Comparison of ENCODE assay signal across 11 cellular contexts in the genomic region with DNA sequence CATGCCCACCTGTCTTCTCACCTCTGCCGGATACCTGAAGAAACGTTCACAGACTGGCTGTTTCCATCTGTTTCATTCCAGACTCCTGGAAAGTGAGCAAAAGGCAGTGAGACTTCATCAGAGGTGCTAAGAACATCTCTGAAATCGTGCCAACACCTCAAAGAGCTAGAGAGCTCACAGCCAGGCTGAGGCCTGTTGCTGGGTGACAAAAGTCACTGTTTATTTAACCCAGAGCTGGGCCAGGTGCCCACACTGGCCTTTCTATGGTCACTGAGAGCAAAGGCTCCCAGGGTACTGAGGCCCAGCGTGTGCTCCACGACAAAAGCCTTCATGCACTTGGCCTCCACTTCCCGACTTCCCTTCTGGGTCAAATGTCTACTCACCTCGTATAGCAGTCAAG. TPM values are rescaled to one million over a fixed set of nuclear protein-coding genes. Genes with fewer than 3 reads are reported as not detected.
DNase-seq lines count a peak whose midpoint lies in the region; ATAC-seq and TF ChIP-seq lines count a peak whose summit lies in the region.
"Had no signal": no experiment of that assay in that cellular context is flagged by ENCODE, and none has a peak within 500 bp of the region (broad histone marks: within the 10 kb centered on the region; RNA-seq: fewer than 3 reads in every experiment).

No MANE protein-coding gene starts in this region.

- H3K4me3 ChIP-seq in MG63: no peak overlapping the region
- H3K4me3 ChIP-seq in skeletal muscle tissue (ENCODE audit: low read length in 3 of 3): no peak overlapping the region
- no peak overlapping the region for H3K4me3 ChIP-seq in GM23338

- no peaks in the 10 kb centered on the region for H3K79me2 ChIP-seq in GM23338 (replicated peaks; ENCODE audit: insufficient read depth)

- H3K9me3 ChIP-seq in MG63 (no peaks in the 10 kb centered on the region), skeletal muscle tissue (ENCODE audit: control insufficient read depth in 3 of 3, low read length in 3 of 3) (no peaks in the 10 kb centered on the region)

- no peaks in the 10 kb centered on the region for H3K9me3 Mint-ChIP-seq in GM23338

- no peaks in the 10 kb centered on the region for H3K36me3 ChIP-seq in MG63
- H3K36me3 ChIP-seq in skeletal muscle tissue (ENCODE audit: control insufficient read depth in 3 of 3, insufficient read depth in 3 of 3, low read length in 3 of 3): no peaks in the 10 kb centered on the region
- H3K36me3 ChIP-seq in GM23338 (ENCODE audit: insufficient read depth): no peaks in the 10 kb centered on the region
- H3K36me3 ChIP-seq: brain microvascular endothelial cell had no signal

- no peak overlapping the region for H3K27ac Mint-ChIP-seq in GM23338

- H3K9me2 ChIP-seq in GM23338 (ENCODE audit: insufficient read depth): no peaks in the 10 kb centered on the region

- H4K20me1 ChIP-seq in GM23338 (replicated peaks; ENCODE audit: insufficient read depth): peaks cover 2% of the 10 kb centered on the region; the same call in 1 of the 2 replicates

- H3K4me1 ChIP-seq in skeletal muscle tissue (ENCODE audit: control insufficient read depth in 3 of 3, insufficient read depth in 3 of 3, low read length in 3 of 3) (peaks cover 15 to 28% (median 21%) of the 10 kb centered on the region in 3 donors), GM23338 (ENCODE audit: insufficient read depth) (peaks cover 16% of the 10 kb centered on the region)

- peaks cover 16% of the 10 kb centered on the region for H3K27me3 Mint-ChIP-seq in GM23338 (ENCODE audit: insufficient read depth, low read depth, poor library complexity)

- peak overlapping the region; percentile 54 for H3K27ac ChIP-seq in skeletal muscle tissue (ENCODE audit: low read depth, low read length)
- H3K27ac ChIP-seq in GM23338 (ENCODE audit: low read depth): no peak overlapping the region
- H3K27ac ChIP-seq: brain microvascular endothelial cell had no signal

- H3K4me3 Mint-ChIP-seq in GM23338: no peak overlapping the region

- H3K27me3 ChIP-seq in MG63: no peaks in the 10 kb centered on the region
- H3K27me3 ChIP-seq in skeletal muscle tissue (ENCODE audit: control insufficient read depth in 3 of 3, insufficient read depth in 3 of 3, low read length in 3 of 3): no peaks in the 10 kb centered on the region
- 0 out of 2 replicates have a peak, but pooled peaks cover 5% of the 10 kb centered on the region for H3K27me3 ChIP-seq in GM23338 (ENCODE audit: insufficient read depth)
- H3K27me3 ChIP-seq: brain microvascular endothelial cell had no signal

- H3K36me3 Mint-ChIP-seq in GM23338 (ENCODE audit: low read depth): no peaks in the 10 kb centered on the region

- no peak overlapping the region for H2AFZ ChIP-seq in GM23338

- no peak overlapping the region for H3K9ac ChIP-seq in skeletal muscle tissue (ENCODE audit: low read depth in 1 of 3, low read length in 3 of 3)

- peak; percentile 56 for DNase-seq in MG63
- DNase-seq in SHP77 (lab: John Stamatoyannopoulos, UW): peak; percentile 51 to 58
- peak; percentile 61 for DNase-seq in kidney tubule cell (ENCODE audit: low spot score)
- no peak for DNase-seq in GM23338 (ENCODE audit: low spot score)
- no peak for DNase-seq in SKM-1 treated with dmso at 0.1 percent for 144 hours (lab: John Stamatoyannopoulos, UW; ENCODE audit: unreplicated experiment)
- no peak for DNase-seq in COLO829 (ENCODE audit: low spot score)
- DNase-seq in activated naive CD4-positive, alpha-beta T cell treated with Interleukin-2 at 50 U/mL for 16 hours: no peak
- DNase-seq: activated T-cell treated with anti-CD3 and anti-CD28 coated beads, Interleukin-2, amount 50 U/mL, for 48 hours; NCI-H187 treated with DMSO at 0.1 percent for 48 hours had no signal

- ATAC-seq in GM23338: no peak

- peaks cover 7% of the 10 kb centered on the region for H3F3A ChIP-seq in GM23338 (replicated peaks; ENCODE audit: low read depth)

- H3K4me1 Mint-ChIP-seq in GM23338: peaks cover 21% of the 10 kb centered on the region; the same call in 2 of the 3 replicates

- H3K4me2 ChIP-seq in GM23338: no peak overlapping the region

- TF ChIP-seq CTCF in GM23338 (conservative IDR thresholded peaks at IDR 0.05; ENCODE audit: low read depth in 2 of 2): no peak

TF ChIP-seq in GM23338, 12 proteins besides CTCF, POLR2A, EP300 and RAD21:
- TF ChIP-seq, protein P1, sequence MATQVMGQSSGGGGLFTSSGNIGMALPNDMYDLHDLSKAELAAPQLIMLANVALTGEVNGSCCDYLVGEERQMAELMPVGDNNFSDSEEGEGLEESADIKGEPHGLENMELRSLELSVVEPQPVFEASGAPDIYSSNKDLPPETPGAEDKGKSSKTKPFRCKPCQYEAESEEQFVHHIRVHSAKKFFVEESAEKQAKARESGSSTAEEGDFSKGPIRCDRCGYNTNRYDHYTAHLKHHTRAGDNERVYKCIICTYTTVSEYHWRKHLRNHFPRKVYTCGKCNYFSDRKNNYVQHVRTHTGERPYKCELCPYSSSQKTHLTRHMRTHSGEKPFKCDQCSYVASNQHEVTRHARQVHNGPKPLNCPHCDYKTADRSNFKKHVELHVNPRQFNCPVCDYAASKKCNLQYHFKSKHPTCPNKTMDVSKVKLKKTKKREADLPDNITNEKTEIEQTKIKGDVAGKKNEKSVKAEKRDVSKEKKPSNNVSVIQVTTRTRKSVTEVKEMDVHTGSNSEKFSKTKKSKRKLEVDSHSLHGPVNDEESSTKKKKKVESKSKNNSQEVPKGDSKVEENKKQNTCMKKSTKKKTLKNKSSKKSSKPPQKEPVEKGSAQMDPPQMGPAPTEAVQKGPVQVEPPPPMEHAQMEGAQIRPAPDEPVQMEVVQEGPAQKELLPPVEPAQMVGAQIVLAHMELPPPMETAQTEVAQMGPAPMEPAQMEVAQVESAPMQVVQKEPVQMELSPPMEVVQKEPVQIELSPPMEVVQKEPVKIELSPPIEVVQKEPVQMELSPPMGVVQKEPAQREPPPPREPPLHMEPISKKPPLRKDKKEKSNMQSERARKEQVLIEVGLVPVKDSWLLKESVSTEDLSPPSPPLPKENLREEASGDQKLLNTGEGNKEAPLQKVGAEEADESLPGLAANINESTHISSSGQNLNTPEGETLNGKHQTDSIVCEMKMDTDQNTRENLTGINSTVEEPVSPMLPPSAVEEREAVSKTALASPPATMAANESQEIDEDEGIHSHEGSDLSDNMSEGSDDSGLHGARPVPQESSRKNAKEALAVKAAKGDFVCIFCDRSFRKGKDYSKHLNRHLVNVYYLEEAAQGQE (IDR thresholded peaks at IDR 0.05; ENCODE audit: unreplicated experiment): no peak
- TF ChIP-seq STAT1 (IDR thresholded peaks at IDR 0.05; ENCODE audit: unreplicated experiment): no peak

RNA-seq across cellular contexts. Expression of a gene that starts 3.7 kb away (rescaled TPM):
- total RNA-seq in MG63 (2014; rRNA removed; shearing (Covaris generic); ENCODE audit: low replicate concordance): 10.2 and 11.3 TPM in 2 replicates
- 2.6 TPM for total RNA-seq in skeletal muscle tissue
- total RNA-seq in GM23338 (2014; rRNA removed; shearing (Covaris generic)): 2.9 and 7.8 TPM in 2 replicates
- polyA plus RNA-seq in GM23338 (2016; fragmentation: Nextera tagmentation; extraction: Ambion mirVana): 1.6 and 2.2 TPM in 2 replicates

RNA-seq across cellular contexts. Expression of a gene that starts 54.8 kb away (rescaled TPM):
- 31.1 and 54.9 TPM in 2 replicates for total RNA-seq in MG63 (2014; rRNA removed; shearing (Covaris generic); ENCODE audit: low replicate concordance)
- 59.5 TPM for total RNA-seq in skeletal muscle tissue
- total RNA-seq in GM23338 (2014; rRNA removed; shearing (Covaris generic)): 170 and 171 TPM in 2 replicates
- polyA plus RNA-seq in GM23338 (2016; fragmentation: Nextera tagmentation; extraction: Ambion mirVana): 136 and 152 TPM in 2 replicates

Comparison
In these comparisons a context has a peak if more than half of its experiments do, and no peak if none do; other contexts are left out.
1. DNase-seq: peak in MG63 (single experiment), SHP77 (2 of 2) and kidney tubule cell (single experiment); none in GM23338 (single experiment), SKM-1 treated with dmso at 0.1 percent for 144 hours (single experiment), COLO829 (single experiment) and activated naive CD4-positive, alpha-beta T cell treated with Interleukin-2 at 50 U/mL for 16 hours (single experiment).